11 cellular contexts compared by ENCODE assay signal in the genomic region with DNA sequence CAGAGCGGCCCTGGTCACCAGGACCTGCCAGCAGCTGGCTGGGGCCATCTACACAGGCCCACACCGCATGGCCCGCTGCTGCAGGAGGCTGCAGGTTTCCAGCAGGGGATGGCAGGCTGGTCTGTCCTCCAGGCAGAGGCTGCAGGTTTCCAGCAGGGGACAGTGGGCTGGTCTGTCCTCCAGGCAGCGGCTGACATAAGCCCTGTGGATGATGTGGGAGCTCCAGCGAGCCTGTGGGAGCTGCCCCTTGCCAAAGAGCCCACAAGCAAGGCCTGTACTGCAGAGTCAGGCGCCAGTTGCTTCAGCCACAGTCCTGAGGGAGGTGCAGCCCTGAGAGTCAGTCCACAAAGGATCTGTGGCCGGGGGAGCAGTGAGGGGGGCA. TPM values are rescaled to one million over a fixed set of nuclear protein-coding genes. Genes with fewer than 3 reads are reported as not detected.
A peak's percentile ranks its signal among the peaks of the same experiment; 100 is the strongest.
DNase-seq lines count a peak whose midpoint lies in the region; ATAC-seq and TF ChIP-seq lines count a peak whose summit lies in the region.
"Had no signal": no experiment of that assay in that cellular context is flagged by ENCODE, and none has a peak within 500 bp of the region (broad histone marks: within the 10 kb centered on the region; RNA-seq: fewer than 3 reads in every experiment).

No MANE protein-coding gene starts in this region.

- no peaks in the 10 kb centered on the region for H3K9me3 ChIP-seq in esophagus muscularis mucosa
- H3K9me3 ChIP-seq: ovary, SJSA1 had no signal

- intact Hi-C loops in esophagus muscularis mucosa (cut with DNase I) = loop anchor here (5.0 to 10.0 kb wide), 2 partner anchors 90 to 228 kb away; no protein-coding TSS in a partner anchor
- intact Hi-C loops in posterior vena cava (cut with DNase I) = loop anchor here in 1 of 2 donors (5.0 kb wide), 1 partner anchor 218 kb away; a partner anchor contains a TSS

- peaks cover 44 to 89% (median 85%) of the 10 kb centered on the region in 4 donors for H3K4me1 ChIP-seq in esophagus muscularis mucosa

- TF ChIP-seq POLR2A in esophagus muscularis mucosa (IDR thresholded peaks at IDR 0.05; ENCODE audit: low read depth) = no peak

- TF ChIP-seq CTCF in esophagus muscularis mucosa (IDR thresholded peaks at IDR 0.05) = no peak

- H3K36me3 ChIP-seq in esophagus muscularis mucosa = peaks cover 0 to 16% (median 0%) of the 10 kb centered on the region in 4 donors
- H3K36me3 ChIP-seq: ovary, SJSA1 had no signal

- TF ChIP-seq EP300 in esophagus muscularis mucosa (IDR thresholded peaks at IDR 0.05) = no peak

- no peaks in the 10 kb centered on the region for H3K27me3 ChIP-seq in esophagus muscularis mucosa
- H3K27me3 ChIP-seq: ovary had no signal

- no peak for ATAC-seq in GM19467 (IDR thresholded peaks at IDR 0.05; ENCODE audit: unreplicated experiment)
- no peak for ATAC-seq in GM18868 (IDR thresholded peaks at IDR 0.05; ENCODE audit: unreplicated experiment)

- WGBS in esophagus muscularis mucosa = no CpG with 5 or more reads among the region's 7 CpGs

- H3K27ac ChIP-seq in esophagus muscularis mucosa (replicated peaks in 1 of 4) = peak overlapping the region; percentile 75 to 81 (median 76)
- H3K27ac ChIP-seq: ovary, SJSA1 had no signal

- DNase-seq in DMS53 treated with DMSO at 0.1 percent for 48 hours (lab: John Stamatoyannopoulos, UW; ENCODE audit: unreplicated experiment) = peak; percentile 7
- DNase-seq in M059J (ENCODE audit: low read depth) = peak; percentile 35
- no peak for DNase-seq in esophagus muscularis mucosa (ENCODE audit: extremely low spot score)
- peak; percentile 71 for DNase-seq in posterior vena cava (ENCODE audit: low spot score)
- no peak for DNase-seq in middle frontal gyrus (ENCODE audit: extremely low spot score, low spot score)
- DNase-seq: activated CD4-positive, CD25-positive, alpha-beta regulatory T cell treated with anti-CD3 and anti-CD28 coated beads, Interleukin-2, amount 50 U/mL, for 72 hours; stimulated activated CD4-positive, alpha-beta T cell treated with anti-CD3 and anti-CD28 coated beads, Interleukin-4, amount 100 ng/mL, for 24 hours had no signal

- peak overlapping the region in 1 of 4 donors; percentile 4 for H3K4me3 ChIP-seq in esophagus muscularis mucosa
- H3K4me3 ChIP-seq: ovary, SJSA1 had no signal

RNA-seq across cellular contexts. Expression of a gene that starts 18.5 kb away (rescaled TPM):
- total RNA-seq in M059J (2014; rRNA removed; shearing (Covaris generic)) = 0.07 and 0.25 TPM in 2 replicates
- total RNA-seq in esophagus muscularis mucosa (10 to 100 TPM; 19.5 to 45.7 (median 34.5) TPM), posterior vena cava (10 to 100 TPM in 1 of 2 donors, 1 to 10 TPM in 1; 9.8 to 10.8 TPM)
- total RNA-seq: SJSA1 had no signal

Comparison
In these comparisons a context has a peak if more than half of its experiments do, and no peak if none do; other contexts are left out.
1. DNase-seq: peak in DMS53 treated with DMSO at 0.1 percent for 48 hours (single experiment), M059J (single experiment) and posterior vena cava (single experiment); none in esophagus muscularis mucosa (single experiment) and middle frontal gyrus (single experiment).